ENCODE assay signal across 15 cellular contexts in genomic region chr1:215650446-215651149, GRCh38.
DNase-seq lines count a peak whose midpoint lies in the region; ATAC-seq, FAIRE-seq and TF ChIP-seq lines count a peak whose summit lies in the region.
"Had no signal": no experiment of that assay in that cellular context is flagged by ENCODE, and none has a peak within 500 bp of the region (broad histone marks: within the 10 kb centered on the region; RNA-seq: fewer than 3 reads in every experiment).

No MANE protein-coding gene starts in this region.

- in situ Hi-C loops in K562 (cut with MboI) = no loop called here

- no peak overlapping the region for H3K9ac ChIP-seq in H9 (ENCODE audit: extremely low read depth, insufficient read length, low read length)
- no peak overlapping the region for H3K9ac ChIP-seq in K562 (ENCODE audit: insufficient read depth in 1 of 2, low read depth in 2 of 2, low read length in 2 of 2)

- H3K4me1 ChIP-seq in ACC112 (ENCODE audit: control insufficient read depth, insufficient read depth, low read length, unreplicated experiment) (peaks cover 10% of the 10 kb centered on the region), H9 (ENCODE audit: insufficient read depth, low read length) (peaks cover 14% of the 10 kb centered on the region), K562 (replicated peaks in 1 of 2; ENCODE audit: control insufficient read depth in 2 of 2, insufficient read depth in 2 of 2, low read length in 2 of 2) (no peaks in the 10 kb centered on the region)
- H3K4me1 ChIP-seq: Caco-2 had no signal

- H2AFZ ChIP-seq in ACC112 (ENCODE audit: low read length, unreplicated experiment) (peak overlapping the region; percentile 31), H9 (ENCODE audit: low read length) (no peak overlapping the region), K562 (ENCODE audit: low read depth, low read length) (no peak overlapping the region)

- no peak overlapping the region for H3K4me3 Mint-ChIP-seq in H9
- H3K4me3 Mint-ChIP-seq: CD14-positive monocyte; CD8-positive, alpha-beta T cell had no signal

- H2AK5ac ChIP-seq in H9 (ENCODE audit: insufficient read length, low read length) = no peak overlapping the region

- H3K4me3 ChIP-seq in ACC112 (ENCODE audit: low read depth, low read length) (no peak overlapping the region), K562 (no peak overlapping the region)

- ATAC-seq in K562 (0 out of 3 replicates have a peak, but pooled peaks have one; percentile 13), left lobe of liver (peak; percentile 58), HG02642 (IDR thresholded peaks at IDR 0.05; ENCODE audit: poor library complexity, unreplicated experiment) (no peak), GM21737 (IDR thresholded peaks at IDR 0.05; ENCODE audit: unreplicated experiment) (no peak)
- ATAC-seq: CD8-positive, alpha-beta T cell had no signal

- no peak overlapping the region for H2BK12ac ChIP-seq in H9 (ENCODE audit: insufficient read length, low read depth, low read length)

- TF ChIP-seq CTCF in H9 (conservative IDR thresholded peaks at IDR 0.05) = no peak
- TF ChIP-seq CTCF in K562 (IDR thresholded peaks at IDR 0.05 in 2 of 3, conservative IDR thresholded peaks at IDR 0.05 in 1 of 3; ENCODE audit: insufficient read depth in 2 of 3, low read depth in 1 of 3, low read length in 3 of 3) = no peak

- intact Hi-C loops in K562 (cut with micrococcal nuclease) = no loop called here

- no peak for TF ChIP-seq RAD21 in K562 (CRISPR knock-in tag; conservative IDR thresholded peaks at IDR 0.05 in 1 of 2, IDR thresholded peaks at IDR 0.05 in 1 of 2)

- H3K9me3 Mint-ChIP-seq in H9 = no peaks in the 10 kb centered on the region
- H3K9me3 Mint-ChIP-seq: CD8-positive, alpha-beta T cell had no signal

- no peak overlapping the region for H2BK15ac ChIP-seq in H9 (ENCODE audit: low read depth, low read length)

- H3K23me2 ChIP-seq in H9 (ENCODE audit: insufficient read length, low read depth, low read length, poor library complexity, severe bottlenecking) = no peaks in the 10 kb centered on the region

- TF ChIP-seq POLR2A in K562 (conservative IDR thresholded peaks at IDR 0.05) = no peak

- no peaks in the 10 kb centered on the region for H3K79me2 ChIP-seq in ACC112 (ENCODE audit: control insufficient read depth, insufficient read depth, low read length, unreplicated experiment)
- H3K79me2 ChIP-seq in H9 (ENCODE audit: insufficient read depth, low read length) = no peaks in the 10 kb centered on the region
- no peaks in the 10 kb centered on the region for H3K79me2 ChIP-seq in K562 (ENCODE audit: control insufficient read depth, insufficient read depth, low read length)

- no peak overlapping the region for H2BK20ac ChIP-seq in H9 (ENCODE audit: low read depth, low read length, poor library complexity, severe bottlenecking)

- H3K27me3 Mint-ChIP-seq in H9 (ENCODE audit: low read depth) = no peaks in the 10 kb centered on the region

- H4K20me1 ChIP-seq in H9 (ENCODE audit: control insufficient read depth, insufficient read depth, insufficient read length) (no peaks in the 10 kb centered on the region), K562 (replicated peaks; ENCODE audit: control insufficient read depth, insufficient read depth, low read length) (no peaks in the 10 kb centered on the region)

- H3K36me3 Mint-ChIP-seq in H9 (ENCODE audit: insufficient read depth in 1 of 3, low read depth in 3 of 3) = no peaks in the 10 kb centered on the region
- H3K36me3 Mint-ChIP-seq: CD14-positive monocyte; CD8-positive, alpha-beta T cell had no signal

- H2BK120ac ChIP-seq in H9 (ENCODE audit: low read depth, low read length, poor library complexity, severe bottlenecking) = no peak overlapping the region

- H3K27me3 ChIP-seq in ACC112 (ENCODE audit: insufficient read depth, low read length) (no peaks in the 10 kb centered on the region), H9 (ENCODE audit: insufficient read depth, low read length) (no peaks in the 10 kb centered on the region), K562 (ENCODE audit: control insufficient read depth in 2 of 2, insufficient read depth in 2 of 2, low read length in 2 of 2) (no peaks in the 10 kb centered on the region)

- no peaks in the 10 kb centered on the region for H3K79me1 ChIP-seq in H9 (ENCODE audit: insufficient read depth, low read depth, low read length, poor library complexity, severe bottlenecking)

- CTCF ChIA-PET in K562 (lab: Yijun Ruan, JAX; ENCODE audit: low intra/inter-chr PET ratio) = no interaction called here

- H3K27ac Mint-ChIP-seq in H9 = peak overlapping the region in 2 of 3 experiments; percentile 77 to 87; a peak in 4 of 7 replicates
- H3K27ac Mint-ChIP-seq: CD14-positive monocyte; CD8-positive, alpha-beta T cell had no signal

- H3K9me1 ChIP-seq in K562 (ENCODE audit: control insufficient read depth, insufficient read depth, low read length) = no peaks in the 10 kb centered on the region

- BruUV-seq in K562 (replicated peaks; lab: Mats Ljungman, UMichigan) = no TSS peak

- TF ChIP-seq EP300 in K562 (IDR thresholded peaks at IDR 0.05; ENCODE audit: low read length) = no peak

- H3K23ac ChIP-seq in H9 (ENCODE audit: insufficient read length, low read depth, low read length) = no peak overlapping the region

- H3K56ac ChIP-seq in H9 (ENCODE audit: insufficient read length, low read depth, low read length) = no peak overlapping the region

- H3K14ac ChIP-seq in H9 (ENCODE audit: insufficient read depth, low read length) = no peak overlapping the region; the same call in 1 of the 2 replicates

- peaks cover 56% of the 10 kb centered on the region in 2 experiments for H3K4me1 Mint-ChIP-seq in H9
- H3K4me1 Mint-ChIP-seq: CD14-positive monocyte had no signal

- no CpG with 5 or more reads among the region's 9 CpGs for WGBS in H9 (ENCODE audit: extremely low coverage, insufficient read length, low lambda C conversion rate)
- 0% methylated on average over 8 of the region's 9 CpGs for WGBS in K562 (ENCODE audit: insufficient coverage, low coverage, missing lambda C conversion rate)

- DNase-seq in H9 = no peak
- DNase-seq in K562 (ENCODE audit: extremely low read depth in 1 of 4, low spot score in 3 of 4) = no peak
- DNase-seq in left lobe of liver (ENCODE audit: low spot score) = no peak
- DNase-seq in kidney tubule cell (ENCODE audit: low spot score) = no peak
- DNase-seq: Caco-2; CD8-positive, alpha-beta T cell; DND-41; GF-D8 had no signal

- H3K18ac ChIP-seq in H9 (ENCODE audit: insufficient read length, low read depth, low read length) = no peak overlapping the region

- no peaks in the 10 kb centered on the region for H3K36me3 ChIP-seq in ACC112 (ENCODE audit: insufficient read depth, low read length)
- no peaks in the 10 kb centered on the region for H3K36me3 ChIP-seq in K562 (ENCODE audit: control insufficient read depth, insufficient read depth, low read length)

- H4K5ac ChIP-seq in H9 (ENCODE audit: insufficient read length, low read depth, low read length) = no peak overlapping the region

- no peak overlapping the region for H4K91ac ChIP-seq in H9 (ENCODE audit: insufficient read length, low read depth, low read length)

- no peak for FAIRE-seq in K562 (lab: Jason Lieb, UNC)
- FAIRE-seq: A204.1, GM19239, H54 had no signal

- no peak overlapping the region for H3K4me2 ChIP-seq in H9 (ENCODE audit: insufficient read depth, insufficient read length, low read length)
- no peak overlapping the region for H3K4me2 ChIP-seq in K562 (ENCODE audit: insufficient read depth, low read length)

- no peak overlapping the region for H3T11ph ChIP-seq in H9 (ENCODE audit: low read length)

- POLR2A ChIA-PET in K562 (lab: Yijun Ruan, JAX) = interaction anchor here (1.1 kb wide), 1 partner anchor 12 kb away, joined by 3 read pairs; no protein-coding TSS in a partner anchor

- H4K8ac ChIP-seq in H9 (replicated peaks; ENCODE audit: insufficient read length, low read depth, low read length) = no peak overlapping the region

- no peak overlapping the region for H2BK5ac ChIP-seq in H9 (ENCODE audit: insufficient read length, low read length)

- no peak overlapping the region for H3K4ac ChIP-seq in H9 (ENCODE audit: low read depth, low read length)

- H3K9me3 ChIP-seq in H9 (ENCODE audit: control insufficient read depth, low read depth, low read length) = no peaks in the 10 kb centered on the region
- no peaks in the 10 kb centered on the region for H3K9me3 ChIP-seq in K562 (replicated peaks; ENCODE audit: control insufficient read depth, insufficient read depth, low read depth, low read length)
- H3K9me3 ChIP-seq: Caco-2 had no signal

- H3K27ac ChIP-seq in ACC112 (ENCODE audit: low read depth, low read length) (no peak overlapping the region), H9 (ENCODE audit: insufficient read length, low read depth, low read length) (no peak overlapping the region), K562 (ENCODE audit: extremely low read depth, low read depth, low read length) (no peak overlapping the region)

TF ChIP-seq in K562, 482 proteins besides CTCF, POLR2A, EP300 and RAD21 (continues in another document):
- TF ChIP-seq LEF1 (IDR thresholded peaks at IDR 0.05) (no peak), NR2C2 (CRISPR knock-in tag; IDR thresholded peaks at IDR 0.05) (no peak), NR2C2 (tag; IDR thresholded peaks at IDR 0.05) (no peak), ZNF699 (CRISPR knock-in tag; IDR thresholded peaks at IDR 0.05; ENCODE audit: insufficient replicate concordance) (no peak), HNRNPH1 (optimal IDR thresholded peaks at IDR 0.05; ENCODE audit: low read depth, low read length) (no peak), SP1 (CRISPR knock-in tag; IDR thresholded peaks at IDR 0.05) (no peak), CC2D1A (IDR thresholded peaks at IDR 0.05) (no peak), CTBP1 (IDR thresholded peaks at IDR 0.05; ENCODE audit: borderline replicate concordance) (no peak), MXI1 (IDR thresholded peaks at IDR 0.05; ENCODE audit: low read depth, low read length) (no peak), SIX5 (IDR thresholded peaks at IDR 0.05; ENCODE audit: borderline replicate concordance in 1 of 2, insufficient read depth in 1 of 2, low read depth in 1 of 2, low read length in 2 of 2) (no peak)

Comparison
In these comparisons a context has a peak if more than half of its experiments do, and no peak if none do; other contexts are left out.
1. ATAC-seq: peak in K562 (single experiment) and left lobe of liver (single experiment); none in HG02642 (single experiment) and GM21737 (single experiment).